1 cellular context compared by ENCODE assay signal in genomic region chr14:39174560-39175444, GRCh38.
TF ChIP-seq lines count a peak whose summit lies in the region.

TSS of gene PNN (plus strand) at chr14:39175254. CDS start at chr14:39175280, 26 bp downstream.

TF ChIP-seq in K562, 482 proteins besides CTCF, POLR2A, EP300 and RAD21 (continued from another document and continues in another):
- TF ChIP-seq, protein P1, sequence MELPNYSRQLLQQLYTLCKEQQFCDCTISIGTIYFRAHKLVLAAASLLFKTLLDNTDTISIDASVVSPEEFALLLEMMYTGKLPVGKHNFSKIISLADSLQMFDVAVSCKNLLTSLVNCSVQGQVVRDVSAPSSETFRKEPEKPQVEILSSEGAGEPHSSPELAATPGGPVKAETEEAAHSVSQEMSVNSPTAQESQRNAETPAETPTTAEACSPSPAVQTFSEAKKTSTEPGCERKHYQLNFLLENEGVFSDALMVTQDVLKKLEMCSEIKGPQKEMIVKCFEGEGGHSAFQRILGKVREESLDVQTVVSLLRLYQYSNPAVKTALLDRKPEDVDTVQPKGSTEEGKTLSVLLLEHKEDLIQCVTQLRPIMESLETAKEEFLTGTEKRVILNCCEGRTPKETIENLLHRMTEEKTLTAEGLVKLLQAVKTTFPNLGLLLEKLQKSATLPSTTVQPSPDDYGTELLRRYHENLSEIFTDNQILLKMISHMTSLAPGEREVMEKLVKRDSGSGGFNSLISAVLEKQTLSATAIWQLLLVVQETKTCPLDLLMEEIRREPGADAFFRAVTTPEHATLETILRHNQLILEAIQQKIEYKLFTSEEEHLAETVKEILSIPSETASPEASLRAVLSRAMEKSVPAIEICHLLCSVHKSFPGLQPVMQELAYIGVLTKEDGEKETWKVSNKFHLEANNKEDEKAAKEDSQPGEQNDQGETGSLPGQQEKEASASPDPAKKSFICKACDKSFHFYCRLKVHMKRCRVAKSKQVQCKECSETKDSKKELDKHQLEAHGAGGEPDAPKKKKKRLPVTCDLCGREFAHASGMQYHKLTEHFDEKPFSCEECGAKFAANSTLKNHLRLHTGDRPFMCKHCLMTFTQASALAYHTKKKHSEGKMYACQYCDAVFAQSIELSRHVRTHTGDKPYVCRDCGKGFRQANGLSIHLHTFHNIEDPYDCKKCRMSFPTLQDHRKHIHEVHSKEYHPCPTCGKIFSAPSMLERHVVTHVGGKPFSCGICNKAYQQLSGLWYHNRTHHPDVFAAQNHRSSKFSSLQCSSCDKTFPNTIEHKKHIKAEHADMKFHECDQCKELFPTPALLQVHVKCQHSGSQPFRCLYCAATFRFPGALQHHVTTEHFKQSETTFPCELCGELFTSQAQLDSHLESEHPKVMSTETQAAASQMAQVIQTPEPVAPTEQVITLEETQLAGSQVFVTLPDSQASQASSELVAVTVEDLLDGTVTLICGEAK (IDR thresholded peaks at IDR 0.05), result peak; percentile 90
- TF ChIP-seq, protein P1 (CRISPR knock-in tag; IDR thresholded peaks at IDR 0.05), result no peak
- TF ChIP-seq GTF2E2 (tag; IDR thresholded peaks at IDR 0.05) (peak; percentile 57; the same call in 1 of the 2 replicates), ARNT (IDR thresholded peaks at IDR 0.05) (0 out of 4 replicates have a peak, but pooled peaks of 1 of the 2 experiments have one; percentile 36), HDAC6 (IDR thresholded peaks at IDR 0.05; ENCODE audit: low read depth, low read length) (no peak), HEY1 (CRISPR knock-in tag; IDR thresholded peaks at IDR 0.05; ENCODE audit: borderline replicate concordance) (no peak), TCF7 (IDR thresholded peaks at IDR 0.05; ENCODE audit: borderline replicate concordance) (no peak), ZNF311 (CRISPR knock-in tag; IDR thresholded peaks at IDR 0.05) (no peak), NR2C2 (CRISPR knock-in tag; IDR thresholded peaks at IDR 0.05) (no peak), NR2C2 (tag; IDR thresholded peaks at IDR 0.05) (peak; percentile 76), ZFP1 (CRISPR knock-in tag; IDR thresholded peaks at IDR 0.05) (no peak), NFYB (IDR thresholded peaks at IDR 0.05; ENCODE audit: extremely low read depth, insufficient read length) (peak; percentile 86), BACH1 (tag; IDR thresholded peaks at IDR 0.05) (no peak), CHD1 (IDR thresholded peaks at IDR 0.05; ENCODE audit: low read length) (peak; percentile 48), CXXC5 (CRISPR knock-in tag; IDR thresholded peaks at IDR 0.05) (peak; percentile 99), ASH1L (IDR thresholded peaks at IDR 0.05; ENCODE audit: borderline replicate concordance, low read depth, partially characterized antibody) (peak; percentile 93), RBM17 (IDR thresholded peaks at IDR 0.05; ENCODE audit: borderline replicate concordance, low read depth, low read length) (no peak), ZNF274 (IDR thresholded peaks at IDR 0.05; ENCODE audit: borderline replicate concordance, low read depth, low read length) (no peak), HDAC2 (IDR thresholded peaks at IDR 0.05) (no peak), C11orf30 (IDR thresholded peaks at IDR 0.05; ENCODE audit: low read depth) (peak; percentile 44), ZNF695 (CRISPR knock-in tag; IDR thresholded peaks at IDR 0.05) (no peak), MYBL2 (IDR thresholded peaks at IDR 0.05; ENCODE audit: low read depth) (no peak), MYBL2 (CRISPR knock-in tag; IDR thresholded peaks at IDR 0.05; ENCODE audit: borderline replicate concordance) (no peak), LARP7 (IDR thresholded peaks at IDR 0.05) (no peak), ZNF57 (CRISPR knock-in tag; IDR thresholded peaks at IDR 0.05) (no peak), FOSL1 (tag; conservative IDR thresholded peaks at IDR 0.05) (no peak), SMARCB1 (IDR thresholded peaks at IDR 0.05; ENCODE audit: insufficient read length, low read depth) (no peak), HMBOX1 (IDR thresholded peaks at IDR 0.05) (no peak; the same call in 1 of the 2 replicates), STAG1 (CRISPR knock-in tag; IDR thresholded peaks at IDR 0.05; ENCODE audit: borderline replicate concordance) (no peak), MED1 (CRISPR knock-in tag; IDR thresholded peaks at IDR 0.05; ENCODE audit: borderline replicate concordance) (no peak), HNRNPUL1 (IDR thresholded peaks at IDR 0.05; ENCODE audit: low read length) (no peak), ZNF232 (CRISPR knock-in tag; IDR thresholded peaks at IDR 0.05) (no peak), ZNF12 (CRISPR knock-in tag; IDR thresholded peaks at IDR 0.05) (no peak), ELK1 (CRISPR knock-in tag; IDR thresholded peaks at IDR 0.05) (no peak), ZNF124 (CRISPR knock-in tag; IDR thresholded peaks at IDR 0.05) (no peak), TARDBP (IDR thresholded peaks at IDR 0.05) (no peak), ZBTB8A (IDR thresholded peaks at IDR 0.05; ENCODE audit: partially characterized antibody) (no peak), NFIC (IDR thresholded peaks at IDR 0.05) (no peak), MCM5 (IDR thresholded peaks at IDR 0.05; ENCODE audit: low read depth) (no peak), TCF3 (CRISPR knock-in tag; IDR thresholded peaks at IDR 0.05) (0 out of 2 replicates have a peak, but pooled peaks have one; percentile 13), GABPB1 (CRISPR knock-in tag; IDR thresholded peaks at IDR 0.05) (peak; percentile 96), FOS (IDR thresholded peaks at IDR 0.05; ENCODE audit: extremely low read depth, insufficient read length) (peak; percentile 86), SRSF3 (IDR thresholded peaks at IDR 0.05; ENCODE audit: insufficient read depth, low read length) (no peak), CHCHD3 (CRISPR knock-in tag; IDR thresholded peaks at IDR 0.05) (no peak), MTA3 (IDR thresholded peaks at IDR 0.05; ENCODE audit: borderline replicate concordance) (peak; percentile 77; the same call in 1 of the 2 replicates), SAFB (IDR thresholded peaks at IDR 0.05; ENCODE audit: borderline replicate concordance, low read depth, low read length) (no peak), BMI1 (IDR thresholded peaks at IDR 0.05; ENCODE audit: low read length) (no peak), NCOA6 (IDR thresholded peaks at IDR 0.05) (no peak), TAF7 (tag; IDR thresholded peaks at IDR 0.05) (peak; percentile 82), NBN (IDR thresholded peaks at IDR 0.05; ENCODE audit: low read depth) (0 out of 2 replicates have a peak, but pooled peaks have one; percentile 22), ZNF79 (CRISPR knock-in tag; IDR thresholded peaks at IDR 0.05; ENCODE audit: low read depth) (no peak), ERF (CRISPR knock-in tag; IDR thresholded peaks at IDR 0.05) (no peak), THRA (IDR thresholded peaks at IDR 0.05) (no peak), SRSF9 (IDR thresholded peaks at IDR 0.05; ENCODE audit: borderline replicate concordance, low read depth, low read length) (no peak)
- TF ChIP-seq, protein P2, sequence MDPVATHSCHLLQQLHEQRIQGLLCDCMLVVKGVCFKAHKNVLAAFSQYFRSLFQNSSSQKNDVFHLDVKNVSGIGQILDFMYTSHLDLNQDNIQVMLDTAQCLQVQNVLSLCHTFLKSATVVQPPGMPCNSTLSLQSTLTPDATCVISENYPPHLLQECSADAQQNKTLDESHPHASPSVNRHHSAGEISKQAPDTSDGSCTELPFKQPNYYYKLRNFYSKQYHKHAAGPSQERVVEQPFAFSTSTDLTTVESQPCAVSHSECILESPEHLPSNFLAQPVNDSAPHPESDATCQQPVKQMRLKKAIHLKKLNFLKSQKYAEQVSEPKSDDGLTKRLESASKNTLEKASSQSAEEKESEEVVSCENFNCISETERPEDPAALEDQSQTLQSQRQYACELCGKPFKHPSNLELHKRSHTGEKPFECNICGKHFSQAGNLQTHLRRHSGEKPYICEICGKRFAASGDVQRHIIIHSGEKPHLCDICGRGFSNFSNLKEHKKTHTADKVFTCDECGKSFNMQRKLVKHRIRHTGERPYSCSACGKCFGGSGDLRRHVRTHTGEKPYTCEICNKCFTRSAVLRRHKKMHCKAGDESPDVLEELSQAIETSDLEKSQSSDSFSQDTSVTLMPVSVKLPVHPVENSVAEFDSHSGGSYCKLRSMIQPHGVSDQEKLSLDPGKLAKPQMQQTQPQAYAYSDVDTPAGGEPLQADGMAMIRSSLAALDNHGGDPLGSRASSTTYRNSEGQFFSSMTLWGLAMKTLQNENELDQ (CRISPR knock-in tag; IDR thresholded peaks at IDR 0.05; ENCODE audit: borderline replicate concordance), result no peak
- TF ChIP-seq, protein P3, sequence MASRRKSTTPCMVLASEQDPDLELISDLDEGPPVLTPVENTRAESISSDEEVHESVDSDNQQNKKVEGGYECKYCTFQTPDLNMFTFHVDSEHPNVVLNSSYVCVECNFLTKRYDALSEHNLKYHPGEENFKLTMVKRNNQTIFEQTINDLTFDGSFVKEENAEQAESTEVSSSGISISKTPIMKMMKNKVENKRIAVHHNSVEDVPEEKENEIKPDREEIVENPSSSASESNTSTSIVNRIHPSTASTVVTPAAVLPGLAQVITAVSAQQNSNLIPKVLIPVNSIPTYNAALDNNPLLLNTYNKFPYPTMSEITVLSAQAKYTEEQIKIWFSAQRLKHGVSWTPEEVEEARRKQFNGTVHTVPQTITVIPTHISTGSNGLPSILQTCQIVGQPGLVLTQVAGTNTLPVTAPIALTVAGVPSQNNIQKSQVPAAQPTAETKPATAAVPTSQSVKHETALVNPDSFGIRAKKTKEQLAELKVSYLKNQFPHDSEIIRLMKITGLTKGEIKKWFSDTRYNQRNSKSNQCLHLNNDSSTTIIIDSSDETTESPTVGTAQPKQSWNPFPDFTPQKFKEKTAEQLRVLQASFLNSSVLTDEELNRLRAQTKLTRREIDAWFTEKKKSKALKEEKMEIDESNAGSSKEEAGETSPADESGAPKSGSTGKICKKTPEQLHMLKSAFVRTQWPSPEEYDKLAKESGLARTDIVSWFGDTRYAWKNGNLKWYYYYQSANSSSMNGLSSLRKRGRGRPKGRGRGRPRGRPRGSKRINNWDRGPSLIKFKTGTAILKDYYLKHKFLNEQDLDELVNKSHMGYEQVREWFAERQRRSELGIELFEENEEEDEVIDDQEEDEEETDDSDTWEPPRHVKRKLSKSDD (conservative IDR thresholded peaks at IDR 0.05; ENCODE audit: low read length), result no peak
- TF ChIP-seq, protein P4, sequence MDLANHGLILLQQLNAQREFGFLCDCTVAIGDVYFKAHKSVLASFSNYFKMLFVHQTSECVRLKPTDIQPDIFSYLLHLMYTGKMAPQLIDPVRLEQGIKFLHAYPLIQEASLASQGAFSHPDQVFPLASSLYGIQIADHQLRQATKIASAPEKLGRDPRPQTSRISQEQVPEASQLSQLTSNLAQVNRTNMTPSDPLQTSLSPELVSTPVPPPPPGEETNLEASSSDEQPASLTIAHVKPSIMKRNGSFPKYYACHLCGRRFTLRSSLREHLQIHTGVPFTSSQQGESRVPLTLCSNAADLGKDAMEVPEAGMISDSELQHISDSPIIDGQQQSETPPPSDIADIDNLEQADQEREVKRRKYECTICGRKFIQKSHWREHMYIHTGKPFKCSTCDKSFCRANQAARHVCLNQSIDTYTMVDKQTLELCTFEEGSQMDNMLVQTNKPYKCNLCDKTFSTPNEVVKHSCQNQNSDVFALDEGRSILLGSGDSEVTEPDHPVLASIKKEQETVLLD (IDR thresholded peaks at IDR 0.05), result peak; percentile 87
